1 cellular context compared by ENCODE assay signal in the genomic region with DNA sequence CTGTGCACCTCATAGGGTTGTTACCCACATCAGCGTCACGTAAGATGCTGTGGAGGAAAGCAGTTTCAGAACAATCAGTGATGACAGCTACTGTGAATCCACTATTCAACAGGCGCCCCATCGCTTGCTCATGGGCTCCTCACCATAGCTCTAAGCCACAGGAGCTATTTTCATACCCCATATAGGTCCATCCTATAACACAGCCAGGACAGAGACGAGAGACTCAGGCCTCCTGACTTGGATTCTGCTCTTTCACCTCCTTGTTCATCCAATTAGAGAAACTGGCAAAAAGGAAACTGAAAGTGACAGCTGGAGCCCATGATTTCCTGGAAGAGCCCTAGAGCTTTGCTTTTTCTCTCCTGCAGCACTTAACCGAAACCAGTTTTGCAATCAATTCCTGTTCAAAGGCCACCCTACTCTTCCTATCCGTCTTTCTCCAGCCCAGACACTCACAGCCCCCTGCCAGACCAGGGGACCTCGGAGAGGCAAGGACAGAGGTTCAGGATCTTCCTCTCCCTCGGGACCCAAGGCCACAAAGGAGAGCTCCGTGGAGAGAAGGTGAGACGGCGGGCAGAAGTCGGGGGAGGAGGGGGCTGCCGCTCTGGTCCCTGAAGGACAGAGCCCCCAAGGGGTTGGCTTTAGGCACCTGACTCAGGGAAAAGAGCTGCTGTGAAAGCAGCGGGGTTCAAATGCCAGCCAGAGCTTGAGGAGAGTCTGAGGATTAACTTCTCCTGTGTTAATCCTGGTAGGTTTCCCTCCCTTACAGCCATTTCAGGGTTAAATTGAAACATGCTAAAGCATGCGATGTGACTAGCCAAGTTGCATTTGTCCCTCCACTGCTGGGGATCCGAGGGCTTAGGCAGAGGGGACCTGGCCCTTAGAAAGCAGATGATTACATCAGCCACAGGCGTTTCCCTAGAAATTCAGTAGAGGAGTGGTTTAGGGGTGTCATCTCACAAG.
TF ChIP-seq lines count a peak whose summit lies in the region.

A gene with protein sequence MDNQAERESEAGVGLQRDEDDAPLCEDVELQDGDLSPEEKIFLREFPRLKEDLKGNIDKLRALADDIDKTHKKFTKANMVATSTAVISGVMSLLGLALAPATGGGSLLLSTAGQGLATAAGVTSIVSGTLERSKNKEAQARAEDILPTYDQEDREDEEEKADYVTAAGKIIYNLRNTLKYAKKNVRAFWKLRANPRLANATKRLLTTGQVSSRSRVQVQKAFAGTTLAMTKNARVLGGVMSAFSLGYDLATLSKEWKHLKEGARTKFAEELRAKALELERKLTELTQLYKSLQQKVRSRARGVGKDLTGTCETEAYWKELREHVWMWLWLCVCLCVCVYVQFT (plus strand): TSS at position 381 of the 960 bp plus-strand sequence. CDS start 7,980 bp downstream, outside the sequence.

TF ChIP-seq in HepG2, 621 proteins besides CTCF, POLR2A, EP300 and RAD21 (continued from another document and continues in another):
- TF ChIP-seq AGO1 (IDR thresholded peaks at IDR 0.05; ENCODE audit: low read depth, low read length, poor library complexity, severe bottlenecking), result no peak
- peak; percentile 88 for TF ChIP-seq KMT2A (CRISPR knock-in tag; IDR thresholded peaks at IDR 0.05)
- no peak for TF ChIP-seq ZNF660 (CRISPR knock-in tag; IDR thresholded peaks at IDR 0.05; ENCODE audit: borderline replicate concordance, low read depth)
- 0 out of 2 replicates have a peak, but pooled peaks have one; percentile 33 for TF ChIP-seq SMAD3 (CRISPR knock-in tag; IDR thresholded peaks at IDR 0.05)
- peak; percentile 29 for TF ChIP-seq DMAP1 (CRISPR knock-in tag; IDR thresholded peaks at IDR 0.05)
- TF ChIP-seq NKX3-1 (CRISPR knock-in tag; IDR thresholded peaks at IDR 0.05), result no peak; the same call in 1 of the 2 replicates
- no peak for TF ChIP-seq ZNF383 (CRISPR knock-in tag; IDR thresholded peaks at IDR 0.05; ENCODE audit: borderline replicate concordance)
- TF ChIP-seq ZNF678 (CRISPR knock-in tag; IDR thresholded peaks at IDR 0.05), result no peak
- 0 out of 2 replicates have a peak, but pooled peaks have one; percentile 66 for TF ChIP-seq ZNF20 (CRISPR knock-in tag; IDR thresholded peaks at IDR 0.05)
- peak; percentile 79 for TF ChIP-seq CEBPG (CRISPR knock-in tag; IDR thresholded peaks at IDR 0.05)
- peak; percentile 12; the same call in 1 of the 2 replicates for TF ChIP-seq CCDC6 (CRISPR knock-in tag; IDR thresholded peaks at IDR 0.05)
- TF ChIP-seq, protein P1, sequence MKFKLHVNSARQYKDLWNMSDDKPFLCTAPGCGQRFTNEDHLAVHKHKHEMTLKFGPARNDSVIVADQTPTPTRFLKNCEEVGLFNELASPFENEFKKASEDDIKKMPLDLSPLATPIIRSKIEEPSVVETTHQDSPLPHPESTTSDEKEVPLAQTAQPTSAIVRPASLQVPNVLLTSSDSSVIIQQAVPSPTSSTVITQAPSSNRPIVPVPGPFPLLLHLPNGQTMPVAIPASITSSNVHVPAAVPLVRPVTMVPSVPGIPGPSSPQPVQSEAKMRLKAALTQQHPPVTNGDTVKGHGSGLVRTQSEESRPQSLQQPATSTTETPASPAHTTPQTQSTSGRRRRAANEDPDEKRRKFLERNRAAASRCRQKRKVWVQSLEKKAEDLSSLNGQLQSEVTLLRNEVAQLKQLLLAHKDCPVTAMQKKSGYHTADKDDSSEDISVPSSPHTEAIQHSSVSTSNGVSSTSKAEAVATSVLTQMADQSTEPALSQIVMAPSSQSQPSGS (CRISPR knock-in tag; IDR thresholded peaks at IDR 0.05), result no peak
- TF ChIP-seq, protein P2, sequence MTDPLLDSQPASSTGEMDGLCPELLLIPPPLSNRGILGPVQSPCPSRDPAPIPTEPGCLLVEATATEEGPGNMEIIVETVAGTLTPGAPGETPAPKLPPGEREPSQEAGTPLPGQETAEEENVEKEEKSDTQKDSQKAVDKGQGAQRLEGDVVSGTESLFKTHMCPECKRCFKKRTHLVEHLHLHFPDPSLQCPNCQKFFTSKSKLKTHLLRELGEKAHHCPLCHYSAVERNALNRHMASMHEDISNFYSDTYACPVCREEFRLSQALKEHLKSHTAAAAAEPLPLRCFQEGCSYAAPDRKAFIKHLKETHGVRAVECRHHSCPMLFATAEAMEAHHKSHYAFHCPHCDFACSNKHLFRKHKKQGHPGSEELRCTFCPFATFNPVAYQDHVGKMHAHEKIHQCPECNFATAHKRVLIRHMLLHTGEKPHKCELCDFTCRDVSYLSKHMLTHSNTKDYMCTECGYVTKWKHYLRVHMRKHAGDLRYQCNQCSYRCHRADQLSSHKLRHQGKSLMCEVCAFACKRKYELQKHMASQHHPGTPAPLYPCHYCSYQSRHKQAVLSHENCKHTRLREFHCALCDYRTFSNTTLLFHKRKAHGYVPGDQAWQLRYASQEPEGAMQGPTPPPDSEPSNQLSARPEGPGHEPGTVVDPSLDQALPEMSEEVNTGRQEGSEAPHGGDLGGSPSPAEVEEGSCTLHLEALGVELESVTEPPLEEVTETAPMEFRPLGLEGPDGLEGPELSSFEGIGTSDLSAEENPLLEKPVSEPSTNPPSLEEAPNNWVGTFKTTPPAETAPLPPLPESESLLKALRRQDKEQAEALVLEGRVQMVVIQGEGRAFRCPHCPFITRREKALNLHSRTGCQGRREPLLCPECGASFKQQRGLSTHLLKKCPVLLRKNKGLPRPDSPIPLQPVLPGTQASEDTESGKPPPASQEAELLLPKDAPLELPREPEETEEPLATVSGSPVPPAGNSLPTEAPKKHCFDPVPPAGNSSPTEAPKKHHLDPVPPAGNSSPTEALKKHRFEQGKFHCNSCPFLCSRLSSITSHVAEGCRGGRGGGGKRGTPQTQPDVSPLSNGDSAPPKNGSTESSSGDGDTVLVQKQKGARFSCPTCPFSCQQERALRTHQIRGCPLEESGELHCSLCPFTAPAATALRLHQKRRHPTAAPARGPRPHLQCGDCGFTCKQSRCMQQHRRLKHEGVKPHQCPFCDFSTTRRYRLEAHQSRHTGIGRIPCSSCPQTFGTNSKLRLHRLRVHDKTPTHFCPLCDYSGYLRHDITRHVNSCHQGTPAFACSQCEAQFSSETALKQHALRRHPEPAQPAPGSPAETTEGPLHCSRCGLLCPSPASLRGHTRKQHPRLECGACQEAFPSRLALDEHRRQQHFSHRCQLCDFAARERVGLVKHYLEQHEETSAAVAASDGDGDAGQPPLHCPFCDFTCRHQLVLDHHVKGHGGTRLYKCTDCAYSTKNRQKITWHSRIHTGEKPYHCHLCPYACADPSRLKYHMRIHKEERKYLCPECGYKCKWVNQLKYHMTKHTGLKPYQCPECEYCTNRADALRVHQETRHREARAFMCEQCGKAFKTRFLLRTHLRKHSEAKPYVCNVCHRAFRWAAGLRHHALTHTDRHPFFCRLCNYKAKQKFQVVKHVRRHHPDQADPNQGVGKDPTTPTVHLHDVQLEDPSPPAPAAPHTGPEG (CRISPR knock-in tag; IDR thresholded peaks at IDR 0.05), result no peak
- peak; percentile 51; the same call in 1 of the 2 replicates for TF ChIP-seq ZBTB20 (CRISPR knock-in tag; IDR thresholded peaks at IDR 0.05; ENCODE audit: borderline replicate concordance, low read depth)
- TF ChIP-seq NR2F2 (IDR thresholded peaks at IDR 0.05; ENCODE audit: borderline replicate concordance, low read depth), result 0 out of 2 replicates have a peak, but pooled peaks have one; percentile 18
- TF ChIP-seq ZNF572 (CRISPR knock-in tag; IDR thresholded peaks at IDR 0.05), result peak; percentile 87; the same call in 1 of the 2 replicates
- no peak for TF ChIP-seq IKZF1 (IDR thresholded peaks at IDR 0.05)
- no peak; the same call in 1 of the 2 replicates for TF ChIP-seq SALL2 (CRISPR knock-in tag; IDR thresholded peaks at IDR 0.05)
- no peak for TF ChIP-seq NFRKB (IDR thresholded peaks at IDR 0.05)
- TF ChIP-seq, protein P3, sequence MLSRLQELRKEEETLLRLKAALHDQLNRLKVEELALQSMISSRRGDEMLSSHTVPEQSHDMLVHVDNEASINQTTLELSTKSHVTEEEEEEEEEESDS (CRISPR knock-in tag; IDR thresholded peaks at IDR 0.05; ENCODE audit: borderline replicate concordance), result no peak
- TF ChIP-seq, protein P4, sequence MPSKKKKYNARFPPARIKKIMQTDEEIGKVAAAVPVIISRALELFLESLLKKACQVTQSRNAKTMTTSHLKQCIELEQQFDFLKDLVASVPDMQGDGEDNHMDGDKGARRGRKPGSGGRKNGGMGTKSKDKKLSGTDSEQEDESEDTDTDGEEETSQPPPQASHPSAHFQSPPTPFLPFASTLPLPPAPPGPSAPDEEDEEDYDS (CRISPR knock-in tag; IDR thresholded peaks at IDR 0.05), result peak; percentile 56; the same call in 1 of the 2 replicates
- TF ChIP-seq THAP7 (CRISPR knock-in tag; IDR thresholded peaks at IDR 0.05), result no peak
- no peak for TF ChIP-seq RFXANK (CRISPR knock-in tag; IDR thresholded peaks at IDR 0.05)
- no peak for TF ChIP-seq ZNF740 (CRISPR knock-in tag; IDR thresholded peaks at IDR 0.05)
- no peak for TF ChIP-seq ARNT2 (CRISPR knock-in tag; IDR thresholded peaks at IDR 0.05; ENCODE audit: low read depth)
- TF ChIP-seq ZSCAN31 (CRISPR knock-in tag; IDR thresholded peaks at IDR 0.05; ENCODE audit: low read depth), result peak; percentile 59; the same call in 1 of the 2 replicates
- TF ChIP-seq ZBTB49 (CRISPR knock-in tag; IDR thresholded peaks at IDR 0.05; ENCODE audit: borderline replicate concordance), result no peak
- no peak for TF ChIP-seq ZNF24 (IDR thresholded peaks at IDR 0.05)
- no peak for TF ChIP-seq FOXP1 (IDR thresholded peaks at IDR 0.05)
- no peak for TF ChIP-seq FOXP1 (CRISPR knock-in tag; IDR thresholded peaks at IDR 0.05)
- TF ChIP-seq HNRNPK (IDR thresholded peaks at IDR 0.05; ENCODE audit: low read depth, low read length, poor library complexity, severe bottlenecking), result no peak
- no peak for TF ChIP-seq STAG1 (CRISPR knock-in tag; IDR thresholded peaks at IDR 0.05)
- TF ChIP-seq HOXA7 (CRISPR knock-in tag; IDR thresholded peaks at IDR 0.05), result no peak
- TF ChIP-seq ZFY (CRISPR knock-in tag; IDR thresholded peaks at IDR 0.05), result peak; percentile 34
- TF ChIP-seq KLF12 (CRISPR knock-in tag; IDR thresholded peaks at IDR 0.05; ENCODE audit: borderline replicate concordance), result no peak
- TF ChIP-seq MED1 (CRISPR knock-in tag; IDR thresholded peaks at IDR 0.05), result no peak
- TF ChIP-seq ZNF550 (CRISPR knock-in tag; IDR thresholded peaks at IDR 0.05; ENCODE audit: borderline replicate concordance), result no peak
- TF ChIP-seq SOX5 (CRISPR knock-in tag; IDR thresholded peaks at IDR 0.05; ENCODE audit: borderline replicate concordance), result peak; percentile 44; the same call in 1 of the 2 replicates
- 0 out of 2 replicates have a peak, but pooled peaks have one; percentile 21 for TF ChIP-seq ZBTB25 (CRISPR knock-in tag; IDR thresholded peaks at IDR 0.05)
- TF ChIP-seq ZNF891 (CRISPR knock-in tag; IDR thresholded peaks at IDR 0.05), result no peak
- TF ChIP-seq BORCS8-MEF2B (CRISPR knock-in tag; IDR thresholded peaks at IDR 0.05), result peak; percentile 51; the same call in 1 of the 2 replicates
- TF ChIP-seq ZSCAN22 (CRISPR knock-in tag; IDR thresholded peaks at IDR 0.05), result no peak
- TF ChIP-seq ASH2L (IDR thresholded peaks at IDR 0.05; ENCODE audit: insufficient read length, low read depth, low read length), result peak; percentile 83
- no peak for TF ChIP-seq BRCA1 (CRISPR knock-in tag; IDR thresholded peaks at IDR 0.05)
